Comparison of ENCODE assay signal across 14 cellular contexts in genomic region chr20:45882469-45883099, GRCh38. TPM values are rescaled to one million over a fixed set of nuclear protein-coding genes. Genes with fewer than 3 reads are reported as not detected.
DNase-seq lines count a peak whose midpoint lies in the region; ATAC-seq, FAIRE-seq and TF ChIP-seq lines count a peak whose summit lies in the region.
"Had no signal": no experiment of that assay in that cellular context is flagged by ENCODE, and none has a peak within 500 bp of the region (broad histone marks: within the 10 kb centered on the region; RNA-seq: fewer than 3 reads in every experiment).

No MANE protein-coding gene starts in this region.

- H3K9me3 Mint-ChIP-seq in T-cell: no peaks in the 10 kb centered on the region
- H3K9me3 Mint-ChIP-seq in endothelial cell (ENCODE audit: unreplicated experiment): no peaks in the 10 kb centered on the region

- ATAC-seq in HepG2 (no peak), right lobe of liver (no peak), T-cell (replicated peaks in 1 of 4) (no peak), left lobe of liver (no peak)

- no peaks in the 10 kb centered on the region for H4K20me1 ChIP-seq in HepG2 (ENCODE audit: insufficient read depth, low read length)

- H3K79me2 ChIP-seq in HepG2 (ENCODE audit: insufficient read depth, low read length): peaks cover 16% of the 10 kb centered on the region
- H3K79me2 ChIP-seq in trophoblast cell (ENCODE audit: control insufficient read depth, insufficient read depth, low read length, poor library complexity): peaks cover 3% of the 10 kb centered on the region

- no peak overlapping the region for H2BK12ac ChIP-seq in trophoblast cell (ENCODE audit: low read length)

- H3K23ac ChIP-seq in trophoblast cell (ENCODE audit: low read length): no peak overlapping the region

- no peak overlapping the region for H4K8ac ChIP-seq in trophoblast cell (ENCODE audit: low read depth, low read length)

- H3K4me3 Mint-ChIP-seq in T-cell (peak overlapping the region; percentile 60 to 81 (median 61)), endothelial cell (ENCODE audit: unreplicated experiment) (peak overlapping the region; percentile 47)

- no peak overlapping the region for H2AK5ac ChIP-seq in trophoblast cell (ENCODE audit: low read length)

- in situ Hi-C loops in HepG2 (cut with HindIII; ENCODE audit: extremely low pct_ligation_motif_present, low pct_unique_long_range_greater_than_20kb): no loop called here

- no peaks in the 10 kb centered on the region; a peak in 1 of 5 replicates for H3K27me3 ChIP-seq in HepG2 (ENCODE audit: control insufficient read depth in 1 of 2, insufficient read depth in 2 of 2, low read length in 2 of 2)
- no peaks in the 10 kb centered on the region for H3K27me3 ChIP-seq in right lobe of liver
- H3K27me3 ChIP-seq in subcutaneous abdominal adipose tissue (ENCODE audit: control insufficient read depth in 5 of 5, insufficient read depth in 4 of 5, low read length in 5 of 5): no peaks in the 10 kb centered on the region
- no peaks in the 10 kb centered on the region for H3K27me3 ChIP-seq in trophoblast cell (ENCODE audit: insufficient read depth, low read length)

- H3K18ac ChIP-seq in trophoblast cell (ENCODE audit: low read length): no peak overlapping the region

- H4K91ac ChIP-seq in trophoblast cell (ENCODE audit: low read depth, low read length): no peak overlapping the region

- no peak overlapping the region for H2BK120ac ChIP-seq in trophoblast cell (ENCODE audit: insufficient read depth, low read length, poor library complexity)

- peaks cover 22% of the 10 kb centered on the region for H3K4me1 ChIP-seq in HepG2 (ENCODE audit: insufficient read depth, low read length)
- H3K4me1 ChIP-seq in right lobe of liver: peaks cover 0 to 12% (median 4%) of the 10 kb centered on the region in 4 donors
- peaks cover 0 to 28% (median 22%) of the 10 kb centered on the region in 5 donors for H3K4me1 ChIP-seq in subcutaneous abdominal adipose tissue (ENCODE audit: control insufficient read depth in 5 of 5, insufficient read depth in 5 of 5, low read length in 5 of 5)
- no peaks in the 10 kb centered on the region for H3K4me1 ChIP-seq in trophoblast cell (ENCODE audit: control insufficient read depth in 1 of 2, insufficient read depth in 2 of 2, low read length in 2 of 2)

- H3K4me2 ChIP-seq in HepG2 (ENCODE audit: low read depth, low read length) (no peak overlapping the region), trophoblast cell (ENCODE audit: low read length) (no peak overlapping the region)

- FAIRE-seq in HepG2 (lab: Jason Lieb, UNC): no peak

- no TSS peak for BruUV-seq in HepG2 (replicated peaks; lab: Mats Ljungman, UMichigan)

- no peak for TF ChIP-seq RAD21 in HepG2 (CRISPR knock-in tag; IDR thresholded peaks at IDR 0.05)

- TF ChIP-seq CTCF in HepG2 (CRISPR knock-in tag; IDR thresholded peaks at IDR 0.05): no peak
- TF ChIP-seq CTCF in right lobe of liver (IDR thresholded peaks at IDR 0.05): no peak
- no peak for TF ChIP-seq CTCF in endothelial cell (IDR thresholded peaks at IDR 0.05; ENCODE audit: unreplicated experiment)

- peaks cover 3% of the 10 kb centered on the region for H3K79me1 ChIP-seq in trophoblast cell (ENCODE audit: low read length)

- H3K27me3 Mint-ChIP-seq in T-cell (no peaks in the 10 kb centered on the region), endothelial cell (ENCODE audit: unreplicated experiment) (peaks cover 4% of the 10 kb centered on the region)

- H3K9me3 ChIP-seq in HepG2 (ENCODE audit: low read length): no peaks in the 10 kb centered on the region
- H3K9me3 ChIP-seq in right lobe of liver: no peaks in the 10 kb centered on the region
- H3K9me3 ChIP-seq in subcutaneous abdominal adipose tissue (ENCODE audit: control insufficient read depth in 5 of 5, low read length in 5 of 5): no peaks in the 10 kb centered on the region
- no peaks in the 10 kb centered on the region for H3K9me3 ChIP-seq in trophoblast cell (ENCODE audit: insufficient read depth, low read depth, low read length)

- peaks cover 44 to 48% (median 46%) of the 10 kb centered on the region in 3 donors for H3K4me1 Mint-ChIP-seq in T-cell
- H3K4me1 Mint-ChIP-seq in endothelial cell (ENCODE audit: unreplicated experiment): peaks cover 7% of the 10 kb centered on the region

- CTCF ChIA-PET in HepG2 (lab: Yijun Ruan, JAX; ENCODE audit: low intra/inter-chr PET ratio, low total read pairs): no interaction called here
- CTCF ChIA-PET in T-cell (lab: Charles Lee): interaction anchor here (0.6 to 2.4 kb wide), 3 partner anchors 14 to 106 kb away, joined by 3 to 11 read pairs (median 5); no protein-coding TSS in a partner anchor

- H3K36me3 ChIP-seq in HepG2 (replicated peaks in 1 of 2; ENCODE audit: control insufficient read depth in 1 of 2, insufficient read depth in 2 of 2, low read length in 2 of 2) (peaks cover 20 to 46% of the 10 kb centered on the region in 2 experiments), right lobe of liver (peaks cover 0 to 24% (median 0%) of the 10 kb centered on the region in 4 donors), subcutaneous abdominal adipose tissue (ENCODE audit: control insufficient read depth in 5 of 5, insufficient read depth in 5 of 5, low read length in 5 of 5) (peaks cover 0 to 44% (median 38%) of the 10 kb centered on the region in 5 donors), trophoblast cell (ENCODE audit: control insufficient read depth in 1 of 2, insufficient read depth in 2 of 2, low read length in 2 of 2) (peaks cover 23% of the 10 kb centered on the region in 2 experiments)

- H3K4me3 ChIP-seq in HepG2 (replicated peaks in 1 of 3; ENCODE audit: insufficient read depth in 1 of 3, low read depth in 2 of 3, low read length in 3 of 3) (no peak overlapping the region), right lobe of liver (no peak overlapping the region), subcutaneous abdominal adipose tissue (ENCODE audit: low read depth in 1 of 5, low read length in 5 of 5) (no peak overlapping the region), trophoblast cell (ENCODE audit: low read depth, low read length) (no peak overlapping the region)

- H3K27ac Mint-ChIP-seq in T-cell (peak overlapping the region; percentile 58 to 69), endothelial cell (ENCODE audit: unreplicated experiment) (no peak overlapping the region)

- no peak overlapping the region for H3K27ac ChIP-seq in HepG2 (ENCODE audit: extremely low read length, insufficient read depth, low read length)
- H3K27ac ChIP-seq in right lobe of liver: no peak overlapping the region
- peak overlapping the region; percentile 30 for H3K27ac ChIP-seq in subcutaneous abdominal adipose tissue (ENCODE audit: low read depth, low read length)
- H3K27ac ChIP-seq in trophoblast cell (ENCODE audit: low read depth, low read length): no peak overlapping the region

- TF ChIP-seq POLR2A in HepG2 (IDR thresholded peaks at IDR 0.05; ENCODE audit: insufficient read depth in 1 of 2, low read depth in 2 of 2, low read length in 2 of 2): no peak; a peak in 1 of 4 replicates
- no peak for TF ChIP-seq POLR2A in right lobe of liver (IDR thresholded peaks at IDR 0.05)

- no peak overlapping the region for H4K12ac ChIP-seq in trophoblast cell (ENCODE audit: low read depth, low read length)

- H2AFZ ChIP-seq in HepG2 (ENCODE audit: low read length) (no peak overlapping the region), trophoblast cell (ENCODE audit: insufficient read depth, low read length, poor library complexity) (no peak overlapping the region)

- DNase-seq in HepG2 (ENCODE audit: low spot score) (no peak), right lobe of liver (no peak), T-cell (no peak), endothelial cell (ENCODE audit: low spot score) (no peak), trophoblast cell (no peak), NCI-H1105 treated with DMSO at 0.1 percent for 48 hours (lab: John Stamatoyannopoulos, UW) (no peak), left lobe of liver (ENCODE audit: low spot score) (no peak)
- DNase-seq: activated CD8-positive, alpha-beta memory T cell treated with anti-CD3 and anti-CD28 coated beads, Interleukin-2, amount 50 U/mL, for 48 hours; effector CD4-positive, alpha-beta T cell; GDM1; HCEC 1CT; NK-92 treated with Interleukin-12 subunit alpha and Interleukin-12 subunit beta, amount 100 ng/mL, for 24 hours; stimulated activated CD4-positive, alpha-beta T cell treated with anti-CD3 and anti-CD28 coated beads, Interleukin-1b, Interleukin-23, amount 100 ng/mL, for 48 hours had no signal

- TF ChIP-seq EP300 in HepG2 (IDR thresholded peaks at IDR 0.05; ENCODE audit: low read depth in 2 of 2, low read length in 2 of 2) (no peak), HepG2 (CRISPR knock-in tag; IDR thresholded peaks at IDR 0.05; ENCODE audit: borderline replicate concordance) (no peak)

- H2BK5ac ChIP-seq in trophoblast cell (ENCODE audit: low read depth, low read length, poor library complexity): no peak overlapping the region

- WGBS in HepG2 (ENCODE audit: low lambda C conversion rate): 78% methylated on average over 4 of the region's 4 CpGs
- 84% methylated on average over 4 of the region's 4 CpGs for whole genome bisulfite sequencing in right lobe of liver (ENCODE audit: insufficient coverage, low coverage, low lambda C conversion rate, missing lambda C conversion rate)
- WGBS in trophoblast cell (ENCODE audit: extremely low coverage, insufficient coverage, insufficient read length): no CpG with 5 or more reads among the region's 4 CpGs

- intact Hi-C loops in HepG2 (cut with micrococcal nuclease; ENCODE audit: unreplicated experiment): loop anchor here (5.0 to 10.0 kb wide), 2 partner anchors 50 to 88 kb away; partner anchors contain the start of genes DNTTIP1, SNX21 and WFDC3
- intact Hi-C loops in right lobe of liver (cut with DNase I): loop anchor here in 1 of 2 donors (10.0 kb wide), 1 partner anchor 82 kb away; no protein-coding TSS in a partner anchor

- H3K36me3 Mint-ChIP-seq in T-cell (peaks cover 16% of the 10 kb centered on the region), endothelial cell (ENCODE audit: low read depth, unreplicated experiment) (peaks cover 13% of the 10 kb centered on the region)

- no peak overlapping the region for H3K4ac ChIP-seq in trophoblast cell (ENCODE audit: low read depth, low read length)

- POLR2A ChIA-PET in HepG2 (lab: Yijun Ruan, JAX): interaction anchor here (0.9 to 7.5 kb wide), 13 partner anchors 9 to 88 kb away, joined by 3 to 129 read pairs (median 20); partner anchors contain the start of genes ACOT8, CTSA, NEURL2 and PCIF1
- POLR2A ChIA-PET in T-cell (lab: Charles Lee): no interaction called here

- no peak overlapping the region for H3K9ac ChIP-seq in HepG2 (ENCODE audit: insufficient read depth, low read depth, low read length)
- no peak overlapping the region for H3K9ac ChIP-seq in subcutaneous abdominal adipose tissue (ENCODE audit: low read length in 5 of 5)
- no peak overlapping the region for H3K9ac ChIP-seq in trophoblast cell (ENCODE audit: low read length)

- H3K14ac ChIP-seq in trophoblast cell (ENCODE audit: low read length): no peak overlapping the region

RNA-seq across cellular contexts. Expression of gene ZSWIM1, which starts 1.6 kb away (rescaled TPM):
- total RNA-seq in HepG2 (2016; rRNA removed; fragmentation: Illumina TruSeq; extraction: Trizol) (11.7 and 16.5 TPM in 2 replicates), right lobe of liver (1 to 10 TPM; 2.4 to 3.3 (median 3.1) TPM), T-cell (10 to 100 TPM in 3 of 5 donors, 1 to 10 TPM in 2; 8.3 to 17.2 (median 14.6) TPM), endothelial cell (ENCODE audit: unreplicated experiment) (12.6 TPM), left lobe of liver (2.7 TPM)
- 3.2 and 3.6 TPM in 2 replicates for total RNA-seq in HepG2 (2016; cell fraction: cytosol; rRNA removed; fragmentation: Illumina TruSeq; extraction: Trizol; ENCODE audit: low read depth)
- 12.7 and 15.4 TPM in 2 replicates for total RNA-seq in HepG2 (2016; cell fraction: insoluble cytoplasmic fraction; rRNA removed; fragmentation: Illumina TruSeq; extraction: Trizol)
- 11.0 and 11.3 TPM in 2 replicates for total RNA-seq in HepG2 (2016; cell fraction: membrane; rRNA removed; fragmentation: Illumina TruSeq; extraction: Trizol)
- 5.7 and 7.6 TPM in 2 replicates for total RNA-seq in HepG2 (2016; cell fraction: nucleus; rRNA removed; fragmentation: Illumina TruSeq; extraction: Trizol)
- 9.0 and 9.5 TPM in 2 replicates for polyA plus RNA-seq in HepG2 (2011; rRNA removed)
- 7.0 and 7.5 TPM in 2 replicates for polyA plus RNA-seq in HepG2 (2011; cell fraction: cytosol; rRNA removed)
- polyA plus RNA-seq in HepG2 (2011; cell fraction: nucleus; rRNA removed): 12.5 and 14.3 TPM in 2 replicates
- polyA plus RNA-seq in HepG2 (2012): 10.5 and 11.2 TPM in 2 replicates
- polyA plus RNA-seq in HepG2 (2016; cell fraction: cytosol; fragmentation: Illumina TruSeq; extraction: Trizol; ENCODE audit: low read depth): 2.1 TPM in 2 replicates
- polyA plus RNA-seq in HepG2 (2016; cell fraction: insoluble cytoplasmic fraction; fragmentation: Illumina TruSeq; extraction: Trizol; ENCODE audit: low read depth): 13.3 and 15.8 TPM in 2 replicates
- polyA plus RNA-seq in HepG2 (2016; cell fraction: membrane; fragmentation: Illumina TruSeq; extraction: Trizol; ENCODE audit: low read depth): 5.7 and 6.2 TPM in 2 replicates
- 12.4 and 13.9 TPM in 2 replicates for polyA plus RNA-seq in HepG2 (2016; cell fraction: nucleus; fragmentation: Illumina TruSeq; extraction: Trizol; ENCODE audit: insufficient read depth, low read depth)
- polyA minus RNA-seq in HepG2 (2011; rRNA and poly(A)+ RNA removed; ENCODE audit: low replicate concordance): 41.6 and 51.8 TPM in 2 replicates
- 12.9 and 15.0 TPM in 2 replicates for polyA minus RNA-seq in HepG2 (2011; cell fraction: cytosol; rRNA and poly(A)+ RNA removed)
- polyA minus RNA-seq in HepG2 (2011; cell fraction: nucleus; rRNA and poly(A)+ RNA removed): 10.4 and 12.7 TPM in 2 replicates
- polyA plus RNA-seq in trophoblast cell (2013): 9.3 and 9.5 TPM in 2 replicates

RNA-seq across cellular contexts. Expression of gene SPATA25, which starts 4.8 kb away (rescaled TPM):
- 3.3 and 7.6 TPM in 2 replicates for total RNA-seq in HepG2 (2016; rRNA removed; fragmentation: Illumina TruSeq; extraction: Trizol)
- 0.35 and 0.40 TPM in 2 replicates for total RNA-seq in HepG2 (2016; cell fraction: cytosol; rRNA removed; fragmentation: Illumina TruSeq; extraction: Trizol; ENCODE audit: low read depth)
- total RNA-seq in HepG2 (2016; cell fraction: insoluble cytoplasmic fraction; rRNA removed; fragmentation: Illumina TruSeq; extraction: Trizol): 2.3 and 8.1 TPM in 2 replicates
- total RNA-seq in HepG2 (2016; cell fraction: membrane; rRNA removed; fragmentation: Illumina TruSeq; extraction: Trizol): 2.3 TPM in 2 replicates
- total RNA-seq in HepG2 (2016; cell fraction: nucleus; rRNA removed; fragmentation: Illumina TruSeq; extraction: Trizol): 13.0 and 19.1 TPM in 2 replicates
- 4.8 and 8.9 TPM in 2 replicates for polyA plus RNA-seq in HepG2 (2011; rRNA removed)
- polyA plus RNA-seq in HepG2 (2011; cell fraction: cytosol; rRNA removed): 1.8 and 3.7 TPM in 2 replicates
- 44.5 and 49.8 TPM in 2 replicates for polyA plus RNA-seq in HepG2 (2011; cell fraction: nucleus; rRNA removed)
- 2.1 and 3.2 TPM in 2 replicates for polyA plus RNA-seq in HepG2 (2012)
- polyA plus RNA-seq in HepG2 (2016; cell fraction: cytosol; fragmentation: Illumina TruSeq; extraction: Trizol; ENCODE audit: low read depth): 0.34 and 0.51 TPM in 2 replicates
- 1.0 and 1.7 TPM in 2 replicates for polyA plus RNA-seq in HepG2 (2016; cell fraction: insoluble cytoplasmic fraction; fragmentation: Illumina TruSeq; extraction: Trizol; ENCODE audit: low read depth)
- 0.37 and 1.7 TPM in 2 replicates for polyA plus RNA-seq in HepG2 (2016; cell fraction: membrane; fragmentation: Illumina TruSeq; extraction: Trizol; ENCODE audit: low read depth)
- polyA plus RNA-seq in HepG2 (2016; cell fraction: nucleus; fragmentation: Illumina TruSeq; extraction: Trizol; ENCODE audit: insufficient read depth, low read depth): 23.9 and 34.2 TPM in 2 replicates
- 3.0 and 7.4 TPM in 2 replicates for polyA minus RNA-seq in HepG2 (2011; rRNA and poly(A)+ RNA removed; ENCODE audit: low replicate concordance)
- polyA minus RNA-seq in HepG2 (2011; cell fraction: cytosol; rRNA and poly(A)+ RNA removed): 1.8 and 2.4 TPM in 2 replicates
- polyA minus RNA-seq in HepG2 (2011; cell fraction: nucleus; rRNA and poly(A)+ RNA removed): 19.0 and 20.9 TPM in 2 replicates
- total RNA-seq in right lobe of liver: 1 to 10 TPM in 5 of 6 experiments, under 1 TPM in 1; 0.50 to 3.2 (median 2.0) TPM
- total RNA-seq in T-cell: 1 to 10 TPM in 4 of 5 donors, under 1 TPM in 1; 0.68 to 4.6 (median 3.6) TPM
- total RNA-seq in endothelial cell (ENCODE audit: unreplicated experiment): 0.62 TPM
- 0.11 and 0.17 TPM in 2 replicates for polyA plus RNA-seq in trophoblast cell (2013)
- total RNA-seq in left lobe of liver: 4.2 TPM

RNA-seq across cellular contexts. Expression of gene NEURL2, which starts 8.4 kb away (rescaled TPM):
- total RNA-seq in HepG2 (2016; rRNA removed; fragmentation: Illumina TruSeq; extraction: Trizol): 4.1 and 9.7 TPM in 2 replicates
- 6.7 and 8.8 TPM in 2 replicates for total RNA-seq in HepG2 (2016; cell fraction: cytosol; rRNA removed; fragmentation: Illumina TruSeq; extraction: Trizol; ENCODE audit: low read depth)
- total RNA-seq in HepG2 (2016; cell fraction: insoluble cytoplasmic fraction; rRNA removed; fragmentation: Illumina TruSeq; extraction: Trizol): 6.0 and 9.5 TPM in 2 replicates
- 7.3 and 9.1 TPM in 2 replicates for total RNA-seq in HepG2 (2016; cell fraction: membrane; rRNA removed; fragmentation: Illumina TruSeq; extraction: Trizol)
- total RNA-seq in HepG2 (2016; cell fraction: nucleus; rRNA removed; fragmentation: Illumina TruSeq; extraction: Trizol): 14.4 and 18.5 TPM in 2 replicates
- 7.2 and 12.2 TPM in 2 replicates for polyA plus RNA-seq in HepG2 (2011; rRNA removed)
- polyA plus RNA-seq in HepG2 (2011; cell fraction: cytosol; rRNA removed): 3.7 and 6.3 TPM in 2 replicates
- 57.9 and 58.9 TPM in 2 replicates for polyA plus RNA-seq in HepG2 (2011; cell fraction: nucleus; rRNA removed)
- 4.2 and 4.6 TPM in 2 replicates for polyA plus RNA-seq in HepG2 (2012)
- 4.1 and 4.3 TPM in 2 replicates for polyA plus RNA-seq in HepG2 (2016; cell fraction: cytosol; fragmentation: Illumina TruSeq; extraction: Trizol; ENCODE audit: low read depth)
- polyA plus RNA-seq in HepG2 (2016; cell fraction: insoluble cytoplasmic fraction; fragmentation: Illumina TruSeq; extraction: Trizol; ENCODE audit: low read depth): 4.2 and 4.9 TPM in 2 replicates
- 3.9 and 4.0 TPM in 2 replicates for polyA plus RNA-seq in HepG2 (2016; cell fraction: membrane; fragmentation: Illumina TruSeq; extraction: Trizol; ENCODE audit: low read depth)
- 18.5 and 19.4 TPM in 2 replicates for polyA plus RNA-seq in HepG2 (2016; cell fraction: nucleus; fragmentation: Illumina TruSeq; extraction: Trizol; ENCODE audit: insufficient read depth, low read depth)
- polyA minus RNA-seq in HepG2 (2011; rRNA and poly(A)+ RNA removed; ENCODE audit: low replicate concordance): 1.3 and 16.0 TPM in 2 replicates
- polyA minus RNA-seq in HepG2 (2011; cell fraction: cytosol; rRNA and poly(A)+ RNA removed): 1.9 and 2.1 TPM in 2 replicates
- polyA minus RNA-seq in HepG2 (2011; cell fraction: nucleus; rRNA and poly(A)+ RNA removed): 24.2 and 27.4 TPM in 2 replicates
- 1 to 10 TPM; 3.6 to 8.8 (median 5.4) TPM for total RNA-seq in right lobe of liver
- total RNA-seq in T-cell: 1 to 10 TPM; 3.1 to 6.9 (median 6.1) TPM
- 3.6 TPM for total RNA-seq in endothelial cell (ENCODE audit: unreplicated experiment)
- 0.97 and 1.2 TPM in 2 replicates for polyA plus RNA-seq in trophoblast cell (2013)
- 6.9 TPM for total RNA-seq in left lobe of liver

RNA-seq across cellular contexts. Expression of gene CTSA, which starts 8.6 kb away (rescaled TPM):
- total RNA-seq in HepG2 (2016; rRNA removed; fragmentation: Illumina TruSeq; extraction: Trizol) (63.8 and 202 TPM in 2 replicates), right lobe of liver (100 to 1,000 TPM in 3 of 6 experiments, 10 to 100 TPM in 3; 54.4 to 194 (median 134) TPM), T-cell (100 to 1,000 TPM in 1 of 5 donors, 10 to 100 TPM in 4; 55.5 to 101 (median 85.1) TPM), endothelial cell (ENCODE audit: unreplicated experiment) (62.7 TPM), left lobe of liver (68.3 TPM)
- 83.9 and 87.3 TPM in 2 replicates for total RNA-seq in HepG2 (2016; cell fraction: cytosol; rRNA removed; fragmentation: Illumina TruSeq; extraction: Trizol; ENCODE audit: low read depth)
- total RNA-seq in HepG2 (2016; cell fraction: insoluble cytoplasmic fraction; rRNA removed; fragmentation: Illumina TruSeq; extraction: Trizol): 57.2 and 212 TPM in 2 replicates
- total RNA-seq in HepG2 (2016; cell fraction: membrane; rRNA removed; fragmentation: Illumina TruSeq; extraction: Trizol): 50.4 and 53.1 TPM in 2 replicates
- 213 and 263 TPM in 2 replicates for total RNA-seq in HepG2 (2016; cell fraction: nucleus; rRNA removed; fragmentation: Illumina TruSeq; extraction: Trizol)
- polyA plus RNA-seq in HepG2 (2011; rRNA removed): 222 and 231 TPM in 2 replicates
- polyA plus RNA-seq in HepG2 (2011; cell fraction: cytosol; rRNA removed): 240 and 265 TPM in 2 replicates
- 851 and 910 TPM in 2 replicates for polyA plus RNA-seq in HepG2 (2011; cell fraction: nucleus; rRNA removed)
- 102 and 105 TPM in 2 replicates for polyA plus RNA-seq in HepG2 (2012)
- 37.4 and 39.2 TPM in 2 replicates for polyA plus RNA-seq in HepG2 (2016; cell fraction: cytosol; fragmentation: Illumina TruSeq; extraction: Trizol; ENCODE audit: low read depth)
- polyA plus RNA-seq in HepG2 (2016; cell fraction: insoluble cytoplasmic fraction; fragmentation: Illumina TruSeq; extraction: Trizol; ENCODE audit: low read depth): 82.4 and 101 TPM in 2 replicates
- 45.6 and 51.6 TPM in 2 replicates for polyA plus RNA-seq in HepG2 (2016; cell fraction: membrane; fragmentation: Illumina TruSeq; extraction: Trizol; ENCODE audit: low read depth)
- polyA plus RNA-seq in HepG2 (2016; cell fraction: nucleus; fragmentation: Illumina TruSeq; extraction: Trizol; ENCODE audit: insufficient read depth, low read depth): 573 and 587 TPM in 2 replicates
- polyA minus RNA-seq in HepG2 (2011; rRNA and poly(A)+ RNA removed; ENCODE audit: low replicate concordance): 289 and 410 TPM in 2 replicates
- polyA minus RNA-seq in HepG2 (2011; cell fraction: cytosol; rRNA and poly(A)+ RNA removed): 109 and 118 TPM in 2 replicates
- 292 and 323 TPM in 2 replicates for polyA minus RNA-seq in HepG2 (2011; cell fraction: nucleus; rRNA and poly(A)+ RNA removed)
- polyA plus RNA-seq in trophoblast cell (2013): 69.0 and 71.9 TPM in 2 replicates

RNA-seq across cellular contexts. Expression of gene ZSWIM3, which starts 25.2 kb away (rescaled TPM):
- total RNA-seq in HepG2 (2016; rRNA removed; fragmentation: Illumina TruSeq; extraction: Trizol): 5.8 and 7.3 TPM in 2 replicates
- 0.81 and 1.2 TPM in 2 replicates for total RNA-seq in HepG2 (2016; cell fraction: cytosol; rRNA removed; fragmentation: Illumina TruSeq; extraction: Trizol; ENCODE audit: low read depth)
- 5.4 and 6.5 TPM in 2 replicates for total RNA-seq in HepG2 (2016; cell fraction: insoluble cytoplasmic fraction; rRNA removed; fragmentation: Illumina TruSeq; extraction: Trizol)
- total RNA-seq in HepG2 (2016; cell fraction: membrane; rRNA removed; fragmentation: Illumina TruSeq; extraction: Trizol): 2.4 and 2.6 TPM in 2 replicates
- total RNA-seq in HepG2 (2016; cell fraction: nucleus; rRNA removed; fragmentation: Illumina TruSeq; extraction: Trizol): 3.2 and 3.8 TPM in 2 replicates
- polyA plus RNA-seq in HepG2 (2011; rRNA removed): 5.2 and 7.1 TPM in 2 replicates
- polyA plus RNA-seq in HepG2 (2011; cell fraction: cytosol; rRNA removed): 5.2 and 6.1 TPM in 2 replicates
- polyA plus RNA-seq in HepG2 (2011; cell fraction: nucleus; rRNA removed): 3.7 and 5.1 TPM in 2 replicates
- polyA plus RNA-seq in HepG2 (2012): 3.8 and 4.3 TPM in 2 replicates
- polyA plus RNA-seq in HepG2 (2016; cell fraction: cytosol; fragmentation: Illumina TruSeq; extraction: Trizol; ENCODE audit: low read depth): 0.27 and 0.34 TPM in 2 replicates
- 3.5 and 4.2 TPM in 2 replicates for polyA plus RNA-seq in HepG2 (2016; cell fraction: insoluble cytoplasmic fraction; fragmentation: Illumina TruSeq; extraction: Trizol; ENCODE audit: low read depth)
- polyA plus RNA-seq in HepG2 (2016; cell fraction: membrane; fragmentation: Illumina TruSeq; extraction: Trizol; ENCODE audit: low read depth): 0.60 and 1.0 TPM in 2 replicates
- 4.9 and 5.3 TPM in 2 replicates for polyA plus RNA-seq in HepG2 (2016; cell fraction: nucleus; fragmentation: Illumina TruSeq; extraction: Trizol; ENCODE audit: insufficient read depth, low read depth)
- polyA minus RNA-seq in HepG2 (2011; rRNA and poly(A)+ RNA removed; ENCODE audit: low replicate concordance): 18.3 and 18.9 TPM in 2 replicates
- polyA minus RNA-seq in HepG2 (2011; cell fraction: cytosol; rRNA and poly(A)+ RNA removed): 6.0 and 8.8 TPM in 2 replicates
- 3.6 and 5.2 TPM in 2 replicates for polyA minus RNA-seq in HepG2 (2011; cell fraction: nucleus; rRNA and poly(A)+ RNA removed)
- 1 to 10 TPM; 1.7 to 2.7 (median 1.9) TPM for total RNA-seq in right lobe of liver
- 1 to 10 TPM; 1.4 to 7.5 (median 5.6) TPM for total RNA-seq in T-cell
- total RNA-seq in endothelial cell (ENCODE audit: unreplicated experiment): 6.7 TPM
- polyA plus RNA-seq in trophoblast cell (2013): 2.0 and 2.1 TPM in 2 replicates
- total RNA-seq in left lobe of liver: 1.6 TPM
